Comparison of ENCODE assay signal across 15 cellular contexts in the genomic region with DNA sequence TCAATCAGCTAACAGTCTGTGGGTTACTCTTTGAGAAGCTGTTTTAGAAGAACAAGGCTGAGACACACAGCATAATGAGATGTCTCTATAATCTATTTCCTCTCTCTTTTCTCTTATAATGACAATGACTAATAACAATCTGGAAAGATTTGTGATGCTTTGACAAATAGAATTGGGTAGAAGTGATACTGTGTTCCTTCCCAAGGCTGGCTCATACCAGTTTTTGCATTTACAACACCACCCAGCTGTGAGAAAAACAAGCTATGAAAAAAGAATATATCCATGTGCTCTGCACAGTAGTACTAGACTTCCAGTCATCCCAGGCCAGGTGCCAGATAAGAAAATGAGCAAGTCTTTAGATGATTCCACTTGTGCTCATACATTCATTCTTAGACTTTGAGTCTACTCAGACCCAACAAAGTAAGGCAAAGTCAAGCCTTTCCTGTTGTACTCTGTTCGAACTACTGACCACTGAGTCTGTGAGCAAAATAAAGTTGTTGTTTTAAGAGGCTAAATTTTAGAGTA.
"Had no signal": no experiment of that assay in that cellular context is flagged by ENCODE, and none has a peak within 500 bp of the region (broad histone marks: within the 10 kb centered on the region; RNA-seq: fewer than 3 reads in every experiment).

No MANE protein-coding gene starts in this region.

- H3K4me1 ChIP-seq: adrenal gland, sigmoid colon, tibial artery had no signal

- DNase-seq: activated CD4-positive, alpha-beta T cell treated with anti-CD3 and anti-CD28 coated beads, Interleukin-2, amount 50 U/mL, for 48 hours; activated gamma-delta T cell treated with Interleukin-2 at 50 U/mL for 16 hours; adrenal gland; dorsolateral prefrontal cortex; nucleus accumbens; sigmoid colon; stimulated activated CD4-positive, alpha-beta T cell treated with anti-CD3 and anti-CD28 coated beads, Interleukin-1b, Interleukin-23, amount 100 ng/mL, for 48 hours; stimulated activated CD8-positive, alpha-beta memory T cell treated with anti-CD3 and anti-CD28 coated beads, Interleukin-4, amount 100 ng/mL, for 48 hours; stimulated activated naive CD4-positive, alpha-beta T cell; T-helper 17 cell; tibial artery had no signal

- H3K9me3 ChIP-seq: tibial artery had no signal

- H3K4me3 ChIP-seq: adrenal gland, dorsolateral prefrontal cortex, lung, sigmoid colon, tibial artery had no signal

- H3K36me3 ChIP-seq: adrenal gland, sigmoid colon, tibial artery had no signal

- H3K27ac ChIP-seq: adrenal gland, dorsolateral prefrontal cortex, sigmoid colon, tibial artery had no signal

- H3K27me3 ChIP-seq: adrenal gland, dorsolateral prefrontal cortex, sigmoid colon, tibial artery had no signal

- FAIRE-seq: frontal cortex, keratinocyte, urothelium cell line had no signal
